17 cellular contexts compared by ENCODE assay signal in genomic region chr3:136905549-136905948, GRCh38. TPM values are rescaled to one million over a fixed set of nuclear protein-coding genes. Genes with fewer than 3 reads are reported as not detected.
"Had no signal": no experiment of that assay in that cellular context is flagged by ENCODE, and none has a peak within 500 bp of the region (broad histone marks: within the 10 kb centered on the region; RNA-seq: fewer than 3 reads in every experiment).

No MANE protein-coding gene starts in this region.

- H3K27me3 ChIP-seq: body of pancreas, ovary, thyroid gland had no signal

- ATAC-seq: activated CD4-positive, CD25-positive, alpha-beta regulatory T cell treated with anti-CD3 and anti-CD28 coated beads, Interleukin-2, amount 50 U/mL, for 24 hours; body of pancreas; sciatic nerve; stimulated activated naive B cell treated with anti-CD40 and anti-IgM and Interleukin-4, amounts not matched to agents 10 μg/mL and 1 μg/mL and 100 μg/mL, for 72 hours had no signal

- H3K27me3 Mint-ChIP-seq: stimulated activated naive B cell treated with anti-CD40 and anti-IgM and Interleukin-4, amounts not matched to agents 10 μg/mL and 1 μg/mL and 100 μg/mL, for 72 hours had no signal

- H3K27ac ChIP-seq: body of pancreas, left ventricle myocardium inferior, ovary, thyroid gland had no signal

- H3K36me3 ChIP-seq: ovary, thyroid gland had no signal

- H3K4me3 ChIP-seq: body of pancreas, left ventricle myocardium inferior, ovary, smooth muscle cell, thyroid gland had no signal

- DNase-seq: activated CD4-positive, alpha-beta T cell treated with anti-CD3 and anti-CD28 coated beads, Interleukin-2, amount 50 U/mL, for 48 hours; activated gamma-delta T cell treated with Interleukin-2 at 50 U/mL for 16 hours; body of pancreas; foreskin melanocyte; glutamatergic neuron; hippocampal formation; left ventricle myocardium inferior; mammary epithelial cell; midbrain; ovary; stimulated activated CD4-positive, alpha-beta T cell treated with anti-CD3 and anti-CD28 coated beads, Interleukin-4, amount 100 ng/mL, for 24 hours; stimulated activated naive B cell treated with anti-CD40 and anti-IgM and Interleukin-4, amounts not matched to agents 10 μg/mL and 1 μg/mL and 100 μg/mL, for 72 hours; thyroid gland had no signal

- H3K9me3 ChIP-seq: ovary, thyroid gland had no signal

- H3K4me3 Mint-ChIP-seq: stimulated activated naive B cell treated with anti-CD40 and anti-IgM and Interleukin-4, amounts not matched to agents 10 μg/mL and 1 μg/mL and 100 μg/mL, for 72 hours had no signal

RNA-seq across cellular contexts. Expression of gene IL20RB, which starts 52.2 kb away (rescaled TPM):
- total RNA-seq: epithelial cell of proximal tubule had no signal
